ENCODE assay signal across 8 cellular contexts in genomic region chr13:34942732-34943674, GRCh38. TPM values are rescaled to one million over a fixed set of nuclear protein-coding genes. Genes with fewer than 3 reads are reported as not detected.
A peak's percentile ranks its signal among the peaks of the same experiment; 100 is the strongest.
DNase-seq lines count a peak whose midpoint lies in the region; ATAC-seq and TF ChIP-seq lines count a peak whose summit lies in the region.

No MANE protein-coding gene starts in this region.

- TF ChIP-seq EP300 in Ishikawa (IDR thresholded peaks at IDR 0.05; ENCODE audit: borderline replicate concordance) = no peak

- peaks cover 9% of the 10 kb centered on the region for H3K4me1 ChIP-seq in CD4-positive, alpha-beta memory T cell (ENCODE audit: insufficient read depth, low read length)

- H3K36me3 Mint-ChIP-seq in CD4-positive, alpha-beta memory T cell = no peaks in the 10 kb centered on the region
- H3K36me3 Mint-ChIP-seq in activated CD4-positive, alpha-beta memory T cell treated with anti-CD3 and anti-CD28 coated beads for 36 hours = no peaks in the 10 kb centered on the region
- H3K36me3 Mint-ChIP-seq in natural killer cell treated with Interleukin-12 subunit alpha and Interleukin-12 subunit beta and Interleukin-15 and Interleukin-18, amount 100 ng/mL, for 72 hours = peaks cover 7% of the 10 kb centered on the region

- intact Hi-C loops in CD4-positive, alpha-beta memory T cell (cut with micrococcal nuclease) = no loop called here
- intact Hi-C loops in activated CD4-positive, alpha-beta memory T cell treated with anti-CD3 and anti-CD28 coated beads for 36 hours (cut with micrococcal nuclease) = loop anchor here (2.0 to 10.0 kb wide), 3 partner anchors 214 to 786 kb away; partner anchors contain the start of gene MAB21L1

- TF ChIP-seq CTCF in fibroblast of pulmonary artery (IDR thresholded peaks at IDR 0.05; ENCODE audit: low read length, missing control alignments) = no peak

- peaks cover 22 to 25% of the 10 kb centered on the region in 2 donors for H3K27me3 Mint-ChIP-seq in CD4-positive, alpha-beta memory T cell
- H3K27me3 Mint-ChIP-seq in activated CD4-positive, alpha-beta memory T cell treated with anti-CD3 and anti-CD28 coated beads for 36 hours = peaks cover 32% of the 10 kb centered on the region
- peaks cover 18% of the 10 kb centered on the region in 2 donors for H3K27me3 Mint-ChIP-seq in natural killer cell treated with Interleukin-12 subunit alpha and Interleukin-12 subunit beta and Interleukin-15 and Interleukin-18, amount 100 ng/mL, for 72 hours

- H3K27me3 ChIP-seq in CD4-positive, alpha-beta memory T cell (ENCODE audit: insufficient read depth, low read length) = peaks cover 6% of the 10 kb centered on the region

- H3K4me3 Mint-ChIP-seq in CD4-positive, alpha-beta memory T cell = peak overlapping the region; percentile 76 to 90 (median 86)
- peak overlapping the region; percentile 70 for H3K4me3 Mint-ChIP-seq in activated CD4-positive, alpha-beta memory T cell treated with anti-CD3 and anti-CD28 coated beads for 36 hours
- H3K4me3 Mint-ChIP-seq in natural killer cell treated with Interleukin-12 subunit alpha and Interleukin-12 subunit beta and Interleukin-15 and Interleukin-18, amount 100 ng/mL, for 72 hours = peak overlapping the region; percentile 49

- H3K27ac Mint-ChIP-seq in CD4-positive, alpha-beta memory T cell = peak overlapping the region in 5 of 7 donors; percentile 63 to 81 (median 64)
- no peak overlapping the region for H3K27ac Mint-ChIP-seq in activated CD4-positive, alpha-beta memory T cell treated with anti-CD3 and anti-CD28 coated beads for 36 hours
- no peak overlapping the region for H3K27ac Mint-ChIP-seq in natural killer cell treated with Interleukin-12 subunit alpha and Interleukin-12 subunit beta and Interleukin-15 and Interleukin-18, amount 100 ng/mL, for 72 hours

- DNase-seq in CD4-positive, alpha-beta memory T cell = peak in 2 of 5 donors; percentile 5 to 8
- peak; percentile 15 for DNase-seq in activated CD4-positive, alpha-beta memory T cell treated with anti-CD3 and anti-CD28 coated beads for 36 hours
- DNase-seq in fibroblast of pulmonary artery (ENCODE audit: low read depth) (no peak), AML-193 (lab: John Stamatoyannopoulos, UW) (no peak), GF-D8 (lab: John Stamatoyannopoulos, UW) (no peak)
- DNase-seq in natural killer cell treated with Interleukin-12 subunit alpha and Interleukin-12 subunit beta and Interleukin-15 and Interleukin-18, amount 100 ng/mL, for 72 hours (ENCODE audit: low spot score) = no peak

- H3K4me1 Mint-ChIP-seq in CD4-positive, alpha-beta memory T cell = peaks cover 13 to 15% (median 14%) of the 10 kb centered on the region in 4 donors
- H3K4me1 Mint-ChIP-seq in activated CD4-positive, alpha-beta memory T cell treated with anti-CD3 and anti-CD28 coated beads for 36 hours (ENCODE audit: low read depth) = peaks cover 16% of the 10 kb centered on the region
- H3K4me1 Mint-ChIP-seq in natural killer cell treated with Interleukin-12 subunit alpha and Interleukin-12 subunit beta and Interleukin-15 and Interleukin-18, amount 100 ng/mL, for 72 hours (ENCODE audit: low read depth in 2 of 2) = peaks cover 6 to 13% of the 10 kb centered on the region in 2 donors

- CTCF ChIA-PET in CD4-positive, alpha-beta memory T cell (lab: Charles Lee; ENCODE audit: partially characterized antibody) = no interaction called here
- CTCF ChIA-PET in activated CD4-positive, alpha-beta memory T cell treated with anti-CD3 and anti-CD28 coated beads for 36 hours (lab: Charles Lee) = no interaction called here

- TF ChIP-seq RAD21 in Ishikawa (IDR thresholded peaks at IDR 0.05; ENCODE audit: low read depth) = no peak; the same call in 1 of the 2 replicates

- H3K27ac ChIP-seq in CD4-positive, alpha-beta memory T cell (ENCODE audit: low read depth, low read length) = no peak overlapping the region

- H3K36me3 ChIP-seq in CD4-positive, alpha-beta memory T cell (ENCODE audit: insufficient read depth, low read length) = no peaks in the 10 kb centered on the region

- H3K4me3 ChIP-seq in CD4-positive, alpha-beta memory T cell (ENCODE audit: low read length in 2 of 2) = peak overlapping the region in 1 of 2 donors; percentile 17
- H3K4me3 ChIP-seq in fibroblast of pulmonary artery (replicated peaks; ENCODE audit: low read depth, low read length) = peak overlapping the region; percentile 71

- H3K9me3 Mint-ChIP-seq in CD4-positive, alpha-beta memory T cell = peaks cover 0 to 5% (median 0%) of the 10 kb centered on the region in 8 donors
- H3K9me3 Mint-ChIP-seq in activated CD4-positive, alpha-beta memory T cell treated with anti-CD3 and anti-CD28 coated beads for 36 hours = no peaks in the 10 kb centered on the region
- no peaks in the 10 kb centered on the region for H3K9me3 Mint-ChIP-seq in natural killer cell treated with Interleukin-12 subunit alpha and Interleukin-12 subunit beta and Interleukin-15 and Interleukin-18, amount 100 ng/mL, for 72 hours

- POLR2A ChIA-PET in CD4-positive, alpha-beta memory T cell (lab: Charles Lee; ENCODE audit: partially characterized antibody) = no interaction called here
- POLR2A ChIA-PET in activated CD4-positive, alpha-beta memory T cell treated with anti-CD3 and anti-CD28 coated beads for 36 hours (lab: Charles Lee) = no interaction called here

- peak; percentile 21 for ATAC-seq in GM19438 (IDR thresholded peaks at IDR 0.05; ENCODE audit: low read depth, unreplicated experiment)
- ATAC-seq in natural killer cell treated with Interleukin-12 subunit alpha and Interleukin-12 subunit beta and Interleukin-15 and Interleukin-18, amount 100 ng/mL, for 72 hours = peak in 1 of 2 donors; percentile 38

- no peaks in the 10 kb centered on the region for H3K9me3 ChIP-seq in CD4-positive, alpha-beta memory T cell (ENCODE audit: control insufficient read depth in 1 of 2, low read length in 2 of 2)

TF ChIP-seq in Ishikawa, 13 proteins besides CTCF, POLR2A, EP300 and RAD21:
- TF ChIP-seq TAF1 (IDR thresholded peaks at IDR 0.05; ENCODE audit: low read depth) = no peak
- TF ChIP-seq MAX (IDR thresholded peaks at IDR 0.05) = peak; percentile 50; the same call in 1 of the 2 replicates
TF ChIP-seq in Ishikawa: peak in this region for 1.

RNA-seq across cellular contexts. Expression of gene NBEA, which starts 0.9 kb away (rescaled TPM):
- total RNA-seq in CD4-positive, alpha-beta memory T cell = 1 to 10 TPM; 1.7 to 1.8 TPM
- polyA plus RNA-seq in CD4-positive, alpha-beta memory T cell = under 1 TPM; 0.48 to 0.57 TPM
- total RNA-seq in activated CD4-positive, alpha-beta memory T cell treated with anti-CD3 and anti-CD28 coated beads for 36 hours = under 1 TPM; 0.26 to 0.29 TPM
- total RNA-seq in natural killer cell treated with Interleukin-12 subunit alpha and Interleukin-12 subunit beta and Interleukin-15 and Interleukin-18, amount 100 ng/mL, for 72 hours = under 1 TPM; 0.08 to 0.12 TPM

Comparison
In these comparisons a context has a peak if more than half of its experiments do, and no peak if none do; other contexts are left out.
1. H3K27ac Mint-ChIP-seq: peak in CD4-positive, alpha-beta memory T cell (5 of 7); none in activated CD4-positive, alpha-beta memory T cell treated with anti-CD3 and anti-CD28 coated beads for 36 hours (single experiment) and natural killer cell treated with Interleukin-12 subunit alpha and Interleukin-12 subunit beta and Interleukin-15 and Interleukin-18, amount 100 ng/mL, for 72 hours (0 of 2).
2. Peak in every context shown above with its lines, with median percentiles within 50 percentile points of each other: H3K4me3 Mint-ChIP-seq.